ENCODE assay signal across 10 cellular contexts in genomic region chr20:25315418-25316210, GRCh38.
DNase-seq lines count a peak whose midpoint lies in the region; ATAC-seq and TF ChIP-seq lines count a peak whose summit lies in the region.
"Had no signal": no experiment of that assay in that cellular context is flagged by ENCODE, and none has a peak within 500 bp of the region (broad histone marks: within the 10 kb centered on the region; RNA-seq: fewer than 3 reads in every experiment).

No MANE protein-coding gene starts in this region.

- TF ChIP-seq CTCF in HFFc6 (IDR thresholded peaks at IDR 0.05) = no peak
- no peak for TF ChIP-seq CTCF in nephron progenitor cell (IDR thresholded peaks at IDR 0.05)

- H3K36me3 Mint-ChIP-seq in HFFc6 (ENCODE audit: low read depth) (peaks cover 12% of the 10 kb centered on the region), nephron progenitor cell (ENCODE audit: low read depth) (peaks cover 50% of the 10 kb centered on the region)
- H3K36me3 Mint-ChIP-seq in activated T-helper 17 cell treated with anti-CD3 and anti-CD28 coated beads, Interleukin-2, amount 50 U/mL, for 72 hours (ENCODE audit: low read depth) = peaks cover 7% of the 10 kb centered on the region

- H3K27me3 Mint-ChIP-seq in HFFc6 (ENCODE audit: insufficient read depth) (peaks cover 3% of the 10 kb centered on the region), nephron progenitor cell (ENCODE audit: low read depth, poor library complexity) (no peaks in the 10 kb centered on the region)
- no peaks in the 10 kb centered on the region for H3K27me3 Mint-ChIP-seq in activated T-helper 17 cell treated with anti-CD3 and anti-CD28 coated beads, Interleukin-2, amount 50 U/mL, for 72 hours

- DNase-seq in AG08395 (ENCODE audit: low spot score) = peak; percentile 39
- peak; percentile 64 for DNase-seq in HFFc6
- no peak for DNase-seq in nephron progenitor cell
- no peak for DNase-seq in NCI-H82 (lab: John Stamatoyannopoulos, UW)
- DNase-seq in COLO668 (lab: John Stamatoyannopoulos, UW; ENCODE audit: unreplicated experiment) = no peak
- DNase-seq in NCI-H446 treated with DMSO at 0.1 percent for 48 hours (lab: John Stamatoyannopoulos, UW) = no peak
- DNase-seq: Calu3, retina had no signal

- H3K27ac Mint-ChIP-seq in HFFc6 = peak overlapping the region; percentile 87
- H3K27ac Mint-ChIP-seq in activated T-helper 17 cell treated with anti-CD3 and anti-CD28 coated beads, Interleukin-2, amount 50 U/mL, for 72 hours = peak overlapping the region; percentile 7
- peak overlapping the region; percentile 89 for H3K27ac Mint-ChIP-seq in nephron progenitor cell

- H3K9me3 Mint-ChIP-seq in HFFc6 (no peaks in the 10 kb centered on the region), nephron progenitor cell (peaks cover 5% of the 10 kb centered on the region)
- H3K9me3 Mint-ChIP-seq in activated T-helper 17 cell treated with anti-CD3 and anti-CD28 coated beads, Interleukin-2, amount 50 U/mL, for 72 hours = no peaks in the 10 kb centered on the region

- H3K4me1 Mint-ChIP-seq in HFFc6 (ENCODE audit: low read depth) (peaks cover 32% of the 10 kb centered on the region), nephron progenitor cell (peaks cover 20% of the 10 kb centered on the region)
- H3K4me1 Mint-ChIP-seq in activated T-helper 17 cell treated with anti-CD3 and anti-CD28 coated beads, Interleukin-2, amount 50 U/mL, for 72 hours = peaks cover 13% of the 10 kb centered on the region

- H3K4me3 Mint-ChIP-seq in HFFc6 = peak overlapping the region; percentile 58
- no peak overlapping the region for H3K4me3 Mint-ChIP-seq in activated T-helper 17 cell treated with anti-CD3 and anti-CD28 coated beads, Interleukin-2, amount 50 U/mL, for 72 hours
- no peak overlapping the region for H3K4me3 Mint-ChIP-seq in nephron progenitor cell

- no peak for ATAC-seq in activated T-helper 17 cell treated with anti-CD3 and anti-CD28 coated beads, Interleukin-2, amount 50 U/mL, for 72 hours (replicated peaks)
- no peak for ATAC-seq in HG02678 (IDR thresholded peaks at IDR 0.05; ENCODE audit: unreplicated experiment)

Comparison
In these comparisons a context has a peak if more than half of its experiments do, and no peak if none do; other contexts are left out.
1. DNase-seq: peak in AG08395 (single experiment) and HFFc6 (single experiment); none in nephron progenitor cell (single experiment), NCI-H82 (single experiment), COLO668 (single experiment) and NCI-H446 treated with DMSO at 0.1 percent for 48 hours (single experiment).
2. H3K27ac Mint-ChIP-seq: peak in every context shown above with its lines; median percentile 89 in nephron progenitor cell; 87 in HFFc6; 7 in activated T-helper 17 cell treated with anti-CD3 and anti-CD28 coated beads, Interleukin-2, amount 50 U/mL, for 72 hours.